In the genomic region with DNA sequence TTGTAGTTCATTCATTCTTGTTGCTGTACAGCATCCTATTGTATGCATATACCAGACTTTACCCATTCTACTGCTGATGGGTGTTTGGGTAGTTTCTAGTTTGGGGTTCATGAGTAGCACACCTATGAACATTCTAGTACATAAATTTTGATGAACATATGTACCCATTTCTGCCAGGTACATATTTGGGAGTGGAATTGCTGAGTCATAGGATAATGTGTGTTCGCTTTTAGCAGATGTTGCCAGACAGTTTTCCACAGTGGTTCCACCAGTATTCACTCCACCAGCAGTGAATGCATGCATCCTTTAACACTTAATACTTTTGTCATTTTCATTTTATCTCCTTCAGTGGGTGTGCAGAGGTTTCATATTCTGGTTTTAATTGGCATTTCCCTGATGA, we compare ENCODE assay signal across 30 cellular contexts. TPM values are rescaled to one million over a fixed set of nuclear protein-coding genes. Genes with fewer than 3 reads are reported as not detected.
"Had no signal": no experiment of that assay in that cellular context is flagged by ENCODE, and none has a peak within 500 bp of the region (broad histone marks: within the 10 kb centered on the region; RNA-seq: fewer than 3 reads in every experiment).

No MANE protein-coding gene starts in this region.

- H3K9me3 ChIP-seq: ovary, psoas muscle, spleen, suprapubic skin, testis, tibial artery, transverse colon, upper lobe of right lung, uterus had no signal

- H3K4me1 ChIP-seq: parathyroid adenoma had no signal

- H3K4me3 ChIP-seq: neural progenitor cell, ovary, psoas muscle, skin epidermis, smooth muscle cell, spleen, suprapubic skin, testis, tibial artery, transverse colon, upper lobe of right lung, uterus had no signal

- H3K9ac ChIP-seq: neural progenitor cell, parathyroid adenoma had no signal

- ATAC-seq: natural killer cell; psoas muscle; right cardiac atrium; sciatic nerve; stimulated activated memory B cell treated with anti-CD40 and anti-IgM and Interleukin-4, amounts not matched to agents 10 μg/mL and 1 μg/mL and 100 μg/mL, for 72 hours; stimulated activated naive CD8-positive, alpha-beta T cell treated with anti-CD3 and anti-CD28 coated beads, Interleukin-15, amount 100 ng/mL, for 72 hours; stimulated activated naive CD8-positive, alpha-beta T cell treated with anti-CD3 and anti-CD28 coated beads, Interleukin-15, Interleukin-2, amounts not matched to agents 100 U/mL and 50 U/mL, for 24 hours; upper lobe of right lung had no signal

- H3K27ac ChIP-seq: neural progenitor cell, ovary, parathyroid adenoma, psoas muscle, skin epidermis, suprapubic skin, testis, tibial artery, transverse colon, upper lobe of right lung, uterus had no signal

- H3K4me2 ChIP-seq: neural progenitor cell, smooth muscle cell had no signal

- H3K79me2 ChIP-seq: parathyroid adenoma had no signal

- H3K36me3 ChIP-seq: neural progenitor cell, ovary, spleen, suprapubic skin, tibial artery, transverse colon, upper lobe of right lung, uterus had no signal

- DNase-seq: natural killer cell; occipital lobe; ovary; posterior cingulate gyrus; psoas muscle; right cardiac atrium; spleen; stimulated activated CD4-positive, alpha-beta T cell treated with anti-CD3 and anti-CD28 coated beads, Interleukin-12 subunit alpha, Interleukin-12 subunit beta, amount 100 ng/mL, for 4 hours; stimulated activated CD4-positive, alpha-beta T cell treated with anti-CD3 and anti-CD28 coated beads, Interleukin-1b, Interleukin-23, amount 100 ng/mL, for 48 hours; stimulated activated CD4-positive, alpha-beta T cell treated with anti-CD3 and anti-CD28 coated beads, Interleukin-4, amount 100 ng/mL, for 1 hour; stimulated activated CD4-positive, alpha-beta T cell treated with anti-CD3 and anti-CD28 coated beads, Interleukin-4, amount 100 ng/mL, for 4 hours; stimulated activated CD8-positive, alpha-beta memory T cell treated with anti-CD3 and anti-CD28 coated beads, Interleukin-4, amount 100 ng/mL, for 48 hours; stimulated activated naive CD4-positive, alpha-beta T cell; stimulated activated naive CD8-positive, alpha-beta T cell treated with anti-CD3 and anti-CD28 coated beads, Interleukin-15, amount 100 ng/mL, for 72 hours; stimulated activated naive CD8-positive, alpha-beta T cell treated with anti-CD3 and anti-CD28 coated beads, Interleukin-15, Interleukin-2, amounts not matched to agents 100 U/mL and 50 U/mL, for 24 hours; substantia nigra; testis; transverse colon; upper lobe of right lung; uterus had no signal

- H3K27me3 ChIP-seq: ovary, testis, uterus had no signal

- H2AFZ ChIP-seq: neural progenitor cell, parathyroid adenoma had no signal

RNA-seq across cellular contexts. Expression of gene SCN5A, which starts 3.4 kb away (rescaled TPM):
- total RNA-seq: osteoblast had no signal
- polyA plus RNA-seq: neural cell had no signal
